ENCODE assay signal across 7 cellular contexts in genomic region chr11:64855596-64856304, GRCh38.
DNase-seq lines count a peak whose midpoint lies in the region; ATAC-seq lines count a peak whose summit lies in the region.
"Had no signal": no experiment of that assay in that cellular context is flagged by ENCODE, and none has a peak within 500 bp of the region (broad histone marks: within the 10 kb centered on the region; RNA-seq: fewer than 3 reads in every experiment).

No MANE protein-coding gene starts in this region.

- peak overlapping the region; percentile 74 for H3K27ac Mint-ChIP-seq in T-helper 1 cell treated with Interleukin-12 subunit alpha and Interleukin-12 subunit beta and Interleukin-4 antibody, amounts not matched to agents 30 μg/mL and 1 μg/mL, for 36 hours
- peak overlapping the region; percentile 95 to 97 for H3K27ac Mint-ChIP-seq in effector memory CD8-positive, alpha-beta T cell

- peak overlapping the region; percentile 83 for H3K27ac ChIP-seq in subcutaneous abdominal adipose tissue (ENCODE audit: low read depth, low read length)

- H3K4me3 Mint-ChIP-seq in T-helper 1 cell treated with Interleukin-12 subunit alpha and Interleukin-12 subunit beta and Interleukin-4 antibody, amounts not matched to agents 30 μg/mL and 1 μg/mL, for 36 hours, result peak overlapping the region; percentile 54
- H3K4me3 Mint-ChIP-seq in effector memory CD8-positive, alpha-beta T cell, result peak overlapping the region; percentile 73 to 86

- peaks cover 0 to 2% (median 0%) of the 10 kb centered on the region in 5 donors for H3K27me3 ChIP-seq in subcutaneous abdominal adipose tissue (ENCODE audit: control insufficient read depth in 5 of 5, insufficient read depth in 4 of 5, low read length in 5 of 5)

- ATAC-seq in effector memory CD8-positive, alpha-beta T cell (replicated peaks), result no peak
- ATAC-seq in GM19452 (IDR thresholded peaks at IDR 0.05; ENCODE audit: unreplicated experiment), result no peak

- H3K9me3 ChIP-seq in subcutaneous abdominal adipose tissue (ENCODE audit: control insufficient read depth in 5 of 5, low read length in 5 of 5), result no peaks in the 10 kb centered on the region

- H3K27me3 Mint-ChIP-seq in T-helper 1 cell treated with Interleukin-12 subunit alpha and Interleukin-12 subunit beta and Interleukin-4 antibody, amounts not matched to agents 30 μg/mL and 1 μg/mL, for 36 hours (ENCODE audit: low read depth), result no peaks in the 10 kb centered on the region
- H3K27me3 Mint-ChIP-seq in effector memory CD8-positive, alpha-beta T cell, result no peaks in the 10 kb centered on the region

- H3K36me3 Mint-ChIP-seq in T-helper 1 cell treated with Interleukin-12 subunit alpha and Interleukin-12 subunit beta and Interleukin-4 antibody, amounts not matched to agents 30 μg/mL and 1 μg/mL, for 36 hours (ENCODE audit: low read depth), result peaks cover 38% of the 10 kb centered on the region
- peaks cover 100% of the 10 kb centered on the region for H3K36me3 Mint-ChIP-seq in effector memory CD8-positive, alpha-beta T cell (ENCODE audit: insufficient read depth)

- DNase-seq in T-helper 1 cell (no peak), NK-92 (lab: John Stamatoyannopoulos, UW; ENCODE audit: unreplicated experiment) (no peak)
- DNase-seq in effector memory CD8-positive, alpha-beta T cell, result no peak
- DNase-seq: NCI-H146 had no signal

- H3K36me3 ChIP-seq in subcutaneous abdominal adipose tissue (ENCODE audit: control insufficient read depth in 5 of 5, insufficient read depth in 5 of 5, low read length in 5 of 5), result peaks cover 0 to 77% (median 56%) of the 10 kb centered on the region in 5 donors

- peak overlapping the region in 3 of 5 donors; percentile 12 to 24 (median 13) for H3K4me3 ChIP-seq in subcutaneous abdominal adipose tissue (ENCODE audit: low read depth in 1 of 5, low read length in 5 of 5)

- H3K9ac ChIP-seq in subcutaneous abdominal adipose tissue (ENCODE audit: low read length in 5 of 5), result peak overlapping the region in 2 of 5 donors; percentile 28 to 35

- peaks cover 79% of the 10 kb centered on the region for H3K4me1 Mint-ChIP-seq in T-helper 1 cell treated with Interleukin-12 subunit alpha and Interleukin-12 subunit beta and Interleukin-4 antibody, amounts not matched to agents 30 μg/mL and 1 μg/mL, for 36 hours (ENCODE audit: low read depth)
- H3K4me1 Mint-ChIP-seq in effector memory CD8-positive, alpha-beta T cell (ENCODE audit: low read depth in 2 of 2), result peaks cover 82 to 85% of the 10 kb centered on the region in 2 donors

- peaks cover 19 to 89% (median 79%) of the 10 kb centered on the region in 5 donors for H3K4me1 ChIP-seq in subcutaneous abdominal adipose tissue (ENCODE audit: control insufficient read depth in 5 of 5, insufficient read depth in 5 of 5, low read length in 5 of 5)

- H3K9me3 Mint-ChIP-seq in T-helper 1 cell treated with Interleukin-12 subunit alpha and Interleukin-12 subunit beta and Interleukin-4 antibody, amounts not matched to agents 30 μg/mL and 1 μg/mL, for 36 hours, result no peaks in the 10 kb centered on the region
- H3K9me3 Mint-ChIP-seq in effector memory CD8-positive, alpha-beta T cell, result no peaks in the 10 kb centered on the region
